Comparison of ENCODE assay signal across 2 cellular contexts in the genomic region with DNA sequence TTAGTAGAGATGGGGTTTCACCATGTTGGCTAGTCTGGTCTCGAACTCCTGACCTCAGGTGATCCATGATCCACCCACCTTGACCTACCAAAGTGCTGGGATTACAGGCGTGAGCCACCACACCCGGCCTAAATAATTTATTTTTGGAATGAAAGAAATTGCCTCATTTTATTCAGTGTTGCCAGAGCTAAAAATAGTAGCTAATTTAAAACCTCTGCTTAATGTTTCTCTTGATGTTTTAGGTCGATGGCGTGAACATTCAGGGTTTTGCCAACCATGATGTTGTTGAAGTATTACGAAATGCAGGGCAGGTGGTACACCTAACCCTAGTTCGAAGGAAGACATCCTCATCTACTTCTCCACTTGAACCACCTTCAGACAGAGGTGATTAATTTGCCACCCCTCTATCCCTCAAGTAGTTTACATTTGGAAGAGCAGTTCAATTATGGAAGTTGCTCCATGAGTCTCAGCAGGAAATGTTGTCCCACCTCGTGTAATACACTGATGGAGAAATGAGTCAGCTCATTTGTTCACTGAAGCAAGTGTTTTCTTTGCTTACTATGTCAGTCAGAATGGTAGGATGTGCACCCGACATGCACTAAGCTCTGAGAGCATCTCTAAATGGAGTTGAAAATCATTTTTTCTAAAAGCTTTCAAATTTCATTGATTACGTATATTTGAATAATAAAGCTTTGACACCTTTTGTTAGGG.
A peak's percentile ranks its signal among the peaks of the same experiment; 100 is the strongest.
TF ChIP-seq lines count a peak whose summit lies in the region.

No MANE protein-coding gene starts in this region.

TF ChIP-seq in HepG2, 621 proteins besides CTCF, POLR2A, EP300 and RAD21:
- TF ChIP-seq ATF1 (CRISPR knock-in tag; IDR thresholded peaks at IDR 0.05) (no peak), CEBPB (IDR thresholded peaks at IDR 0.05; ENCODE audit: borderline replicate concordance, low read depth, low read length) (peak; percentile 49)

TF ChIP-seq in WTC11, 78 proteins besides CTCF, POLR2A, EP300 and RAD21:
- TF ChIP-seq JAZF1 (CRISPR knock-in tag; IDR thresholded peaks at IDR 0.05) (no peak), TP53 (CRISPR knock-in tag; IDR thresholded peaks at IDR 0.05) (no peak), GABPB1 (CRISPR knock-in tag; IDR thresholded peaks at IDR 0.05) (no peak), CREB1 (CRISPR knock-in tag; IDR thresholded peaks at IDR 0.05) (no peak), KAT7 (CRISPR knock-in tag; IDR thresholded peaks at IDR 0.05; ENCODE audit: borderline replicate concordance) (no peak), ETV6 (CRISPR knock-in tag; IDR thresholded peaks at IDR 0.05) (no peak)
TF ChIP-seq in WTC11: peak in this region for 0.
